In the genomic region with DNA sequence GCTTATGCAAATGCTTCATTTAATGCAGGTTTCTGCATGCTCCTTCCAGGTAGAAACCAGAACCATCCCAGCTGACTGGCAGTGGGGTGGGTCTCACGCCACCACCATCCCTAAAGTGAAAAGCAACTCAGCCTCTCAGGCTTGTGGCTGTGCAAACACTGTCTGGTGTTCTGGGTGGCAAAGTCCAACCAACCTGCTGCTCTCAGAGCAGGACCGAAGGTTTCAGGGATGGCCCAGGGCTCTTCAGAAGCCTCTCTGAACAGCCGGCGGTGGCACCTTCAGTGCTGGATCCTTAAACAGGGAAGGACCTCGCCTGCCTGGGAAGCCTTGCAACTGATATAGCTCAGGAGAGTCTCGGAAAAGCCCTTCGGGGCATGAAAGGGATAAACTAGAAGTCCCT, we compare ENCODE assay signal across 27 cellular contexts.
"Had no signal": no experiment of that assay in that cellular context is flagged by ENCODE, and none has a peak within 500 bp of the region (broad histone marks: within the 10 kb centered on the region; RNA-seq: fewer than 3 reads in every experiment).

No MANE protein-coding gene starts in this region.

- DNase-seq: activated CD4-positive, alpha-beta T cell treated with anti-CD3 and anti-CD28 coated beads for 48 hours; activated CD4-positive, alpha-beta T cell treated with anti-CD3 and anti-CD28 coated beads, Interleukin-2, amount 50 U/mL, for 48 hours; activated CD8-positive, alpha-beta memory T cell treated with anti-CD3 and anti-CD28 coated beads for 24 hours; activated T-cell treated with anti-CD3 and anti-CD28 coated beads, Interleukin-2, amount 50 U/mL, for 4 hours; central memory CD4-positive, alpha-beta T cell; endodermal cell; foreskin fibroblast; head of caudate nucleus; hypothalamus; immature natural killer cell; left ventricle myocardium inferior; naive thymus-derived CD4-positive, alpha-beta T cell; occipital lobe; right cardiac atrium; stimulated activated CD4-positive, alpha-beta T cell treated with anti-CD3 and anti-CD28 coated beads, Interleukin-12 subunit alpha, Interleukin-12 subunit beta, amount 100 ng/mL, for 4 hours; stimulated activated CD4-positive, alpha-beta T cell treated with anti-CD3 and anti-CD28 coated beads, Interleukin-4, amount 100 ng/mL, for 1 hour; stimulated activated naive CD8-positive, alpha-beta T cell treated with anti-CD3 and anti-CD28 coated beads, Interleukin-15, Interleukin-2, amounts not matched to agents 100 U/mL and 50 U/mL, for 24 hours; uterus; WERI-Rb-1 had no signal

- H3K4me1 ChIP-seq: breast epithelium, left ventricle myocardium inferior, uterus had no signal

- H3K4me3 Mint-ChIP-seq: activated naive CD4-positive, alpha-beta T cell treated with anti-CD3 and anti-CD28 coated beads, Interleukin-2, amount 50 U/mL, for 24 hours; activated T-cell treated with anti-CD3 and anti-CD28 coated beads, Interleukin-2, amount 50 U/mL, for 4 hours; activated T-helper 17 cell treated with anti-CD3 and anti-CD28 coated beads, Interleukin-2, amount 50 U/mL, for 72 hours; dendritic cell treated with granulocyte-macrophage colony-stimulating factor and Interleukin-4, amounts not matched to agents 40 ng/mL and 50 ng/mL, for 4 days; endodermal cell; immature natural killer cell; naive thymus-derived CD4-positive, alpha-beta T cell; type B pancreatic cell had no signal

- H3K9me3 Mint-ChIP-seq: activated naive CD4-positive, alpha-beta T cell treated with anti-CD3 and anti-CD28 coated beads, Interleukin-2, amount 50 U/mL, for 24 hours; activated T-cell treated with anti-CD3 and anti-CD28 coated beads, Interleukin-2, amount 50 U/mL, for 4 hours; activated T-helper 17 cell treated with anti-CD3 and anti-CD28 coated beads, Interleukin-2, amount 50 U/mL, for 72 hours; dendritic cell treated with granulocyte-macrophage colony-stimulating factor and Interleukin-4, amounts not matched to agents 40 ng/mL and 50 ng/mL, for 4 days; endodermal cell; immature natural killer cell; type B pancreatic cell had no signal

- H3K36me3 Mint-ChIP-seq: activated naive CD4-positive, alpha-beta T cell treated with anti-CD3 and anti-CD28 coated beads, Interleukin-2, amount 50 U/mL, for 24 hours; immature natural killer cell; naive thymus-derived CD4-positive, alpha-beta T cell; type B pancreatic cell had no signal

- H3K36me3 ChIP-seq: breast epithelium, uterus had no signal

- H3K27me3 Mint-ChIP-seq: activated naive CD4-positive, alpha-beta T cell treated with anti-CD3 and anti-CD28 coated beads, Interleukin-2, amount 50 U/mL, for 24 hours; activated T-helper 17 cell treated with anti-CD3 and anti-CD28 coated beads, Interleukin-2, amount 50 U/mL, for 72 hours; dendritic cell treated with granulocyte-macrophage colony-stimulating factor and Interleukin-4, amounts not matched to agents 40 ng/mL and 50 ng/mL, for 4 days; type B pancreatic cell had no signal

- H3K27ac ChIP-seq: breast epithelium, left ventricle myocardium inferior, thoracic aorta, uterus, WERI-Rb-1 had no signal

- H3K4me1 Mint-ChIP-seq: activated naive CD4-positive, alpha-beta T cell treated with anti-CD3 and anti-CD28 coated beads, Interleukin-2, amount 50 U/mL, for 24 hours; activated T-helper 17 cell treated with anti-CD3 and anti-CD28 coated beads, Interleukin-2, amount 50 U/mL, for 72 hours; endodermal cell; immature natural killer cell; naive thymus-derived CD4-positive, alpha-beta T cell had no signal

- H3K27ac Mint-ChIP-seq: activated naive CD4-positive, alpha-beta T cell treated with anti-CD3 and anti-CD28 coated beads, Interleukin-2, amount 50 U/mL, for 24 hours; activated T-helper 17 cell treated with anti-CD3 and anti-CD28 coated beads, Interleukin-2, amount 50 U/mL, for 72 hours; dendritic cell treated with granulocyte-macrophage colony-stimulating factor and Interleukin-4, amounts not matched to agents 40 ng/mL and 50 ng/mL, for 4 days; endodermal cell; immature natural killer cell; naive thymus-derived CD4-positive, alpha-beta T cell; type B pancreatic cell had no signal

- H3K27me3 ChIP-seq: breast epithelium, uterus had no signal

- H3K9me3 ChIP-seq: breast epithelium, left ventricle myocardium inferior, thoracic aorta, uterus had no signal

- ATAC-seq: activated CD4-positive, CD25-positive, alpha-beta regulatory T cell treated with anti-CD3 and anti-CD28 coated beads, Interleukin-2, amount 50 U/mL, for 24 hours; activated T-cell treated with anti-CD3 and anti-CD28 coated beads, Interleukin-2, amount 50 U/mL, for 4 hours; activated T-helper 17 cell treated with anti-CD3 and anti-CD28 coated beads, Interleukin-2, amount 50 U/mL, for 72 hours; esophagus mucosa; naive thymus-derived CD4-positive, alpha-beta T cell; right cardiac atrium; stimulated activated naive CD8-positive, alpha-beta T cell treated with anti-CD3 and anti-CD28 coated beads, Interleukin-15, Interleukin-2, amounts not matched to agents 100 U/mL and 50 U/mL, for 24 hours had no signal

- H3K4me3 ChIP-seq: breast epithelium, left ventricle myocardium inferior, thoracic aorta, uterus had no signal
